Comparison of ENCODE assay signal across 7 cellular contexts in genomic region chr6:82040405-82041221, GRCh38.
DNase-seq lines count a peak whose midpoint lies in the region; ATAC-seq and TF ChIP-seq lines count a peak whose summit lies in the region.

No MANE protein-coding gene starts in this region.

- H3K4me3 ChIP-seq in PC-3 (ENCODE audit: low read length) (no peak overlapping the region), endodermal cell (ENCODE audit: low read length) (no peak overlapping the region)

- intact Hi-C loops in PC-3 (cut with micrococcal nuclease) = no loop called here

- H3K9ac ChIP-seq in PC-3 (ENCODE audit: low read length) = no peak overlapping the region
- no peak overlapping the region for H3K9ac ChIP-seq in endodermal cell (ENCODE audit: extremely low read depth, low read length, poor library complexity, severe bottlenecking)

- no peak overlapping the region for H3K4me3 Mint-ChIP-seq in endodermal cell

- ATAC-seq in GM21360 (IDR thresholded peaks at IDR 0.05; ENCODE audit: unreplicated experiment) = peak; percentile 81
- peak; percentile 79 for ATAC-seq in HG03521 (IDR thresholded peaks at IDR 0.05; ENCODE audit: unreplicated experiment)
- ATAC-seq in PC-3 = peak; percentile 77

- no peaks in the 10 kb centered on the region for H3K9me2 ChIP-seq in PC-3 (replicated peaks; ENCODE audit: low read length)

- H3K36me3 ChIP-seq in PC-3 (ENCODE audit: low read depth, low read length) = no peaks in the 10 kb centered on the region
- no peaks in the 10 kb centered on the region for H3K36me3 ChIP-seq in endodermal cell (ENCODE audit: control insufficient read depth, insufficient read depth, low read length)

- no peaks in the 10 kb centered on the region for H3K9me3 Mint-ChIP-seq in endodermal cell

- H3K4me2 ChIP-seq in PC-3 (ENCODE audit: low read length) = no peak overlapping the region

- CTCF ChIA-PET in PC-3 (lab: Charles Lee) = interaction anchor here (0.5 to 0.6 kb wide), 2 partner anchors 34 to 287 kb away, joined by 3 read pairs; no protein-coding TSS in a partner anchor

- no peaks in the 10 kb centered on the region for H3K79me2 ChIP-seq in PC-3 (ENCODE audit: low read length)

- H3K27ac Mint-ChIP-seq in endodermal cell = no peak overlapping the region

- DNase-seq in GM03348 (ENCODE audit: low spot score) (peak; percentile 58), PC-3 (peak; percentile 68), endodermal cell (peak; percentile 82), midbrain (lab: John Stamatoyannopoulos, UW) (peak; percentile 50)
- no peak for DNase-seq in activated naive CD4-positive, alpha-beta T cell (lab: John Stamatoyannopoulos, UW)

- WGBS in endodermal cell (ENCODE audit: insufficient coverage in 1 of 2, insufficient read length in 1 of 2), 2 experiments = 0 to 55% methylated on average over 2 to 4 of the region's 4 CpGs

- no peaks in the 10 kb centered on the region for H3F3A ChIP-seq in PC-3 (ENCODE audit: low read length, unreplicated experiment)

- H4K20me1 ChIP-seq in PC-3 (ENCODE audit: low read length) = no peaks in the 10 kb centered on the region

- no TSS peak for BruUV-seq in PC-3 (replicated peaks; lab: Mats Ljungman, UMichigan)

- TF ChIP-seq CTCF in PC-3 (conservative IDR thresholded peaks at IDR 0.05; ENCODE audit: low read depth, low read length) = peak; percentile 81
- peak; percentile 82 for TF ChIP-seq CTCF in endodermal cell (conservative IDR thresholded peaks at IDR 0.05)

- H3K27me3 ChIP-seq in PC-3 (ENCODE audit: low read length) = no peaks in the 10 kb centered on the region
- no peaks in the 10 kb centered on the region for H3K27me3 ChIP-seq in endodermal cell (ENCODE audit: control insufficient read depth, insufficient read depth, low read length, poor library complexity, severe bottlenecking)

- H2AFZ ChIP-seq in PC-3 (ENCODE audit: low read length) = peak overlapping the region; percentile 50; the same call in 1 of the 2 replicates

- POLR2A ChIA-PET in PC-3 (lab: Charles Lee; ENCODE audit: unreplicated experiment) = no interaction called here

- H3K36me3 Mint-ChIP-seq in endodermal cell (ENCODE audit: low read depth) = no peaks in the 10 kb centered on the region

- no peaks in the 10 kb centered on the region for H3K9me3 ChIP-seq in PC-3 (ENCODE audit: low read length)
- H3K9me3 ChIP-seq in endodermal cell (ENCODE audit: control insufficient read depth, low read length) = no peaks in the 10 kb centered on the region

- H3K4me1 Mint-ChIP-seq in endodermal cell = no peaks in the 10 kb centered on the region

- H3K4me1 ChIP-seq in PC-3 (ENCODE audit: insufficient read depth, low read length) (no peaks in the 10 kb centered on the region), endodermal cell (ENCODE audit: control insufficient read depth, insufficient read depth, low read length) (no peaks in the 10 kb centered on the region)

- H3K27me3 Mint-ChIP-seq in endodermal cell (ENCODE audit: insufficient read depth) = no peaks in the 10 kb centered on the region

- H3K27ac ChIP-seq in PC-3 (ENCODE audit: low read length) = no peak overlapping the region
- H3K27ac ChIP-seq in endodermal cell (ENCODE audit: low read depth, low read length) = no peak overlapping the region

Comparison
In these comparisons a context has a peak if more than half of its experiments do, and no peak if none do; other contexts are left out.
1. DNase-seq: peak in GM03348 (single experiment), PC-3 (single experiment), endodermal cell (single experiment) and midbrain (single experiment); none in activated naive CD4-positive, alpha-beta T cell (0 of 4).
2. Peak in every context shown above with its lines, with median percentiles within 50 percentile points of each other: ATAC-seq.